In genomic region chr1:50783286-50783685, GRCh38 we compare ENCODE assay signal across 15 cellular contexts.
DNase-seq lines count a peak whose midpoint lies in the region; ATAC-seq and TF ChIP-seq lines count a peak whose summit lies in the region.
"Had no signal": no experiment of that assay in that cellular context is flagged by ENCODE, and none has a peak within 500 bp of the region (broad histone marks: within the 10 kb centered on the region; RNA-seq: fewer than 3 reads in every experiment).

No MANE protein-coding gene starts in this region.

- peaks cover 0 to 9% (median 5%) of the 10 kb centered on the region in 3 donors for H3K36me3 ChIP-seq in skeletal muscle tissue (ENCODE audit: control insufficient read depth in 3 of 3, insufficient read depth in 3 of 3, low read length in 3 of 3)
- peaks cover 14% of the 10 kb centered on the region for H3K36me3 ChIP-seq in right atrium auricular region
- H3K36me3 ChIP-seq: ovary, thyroid gland had no signal

- no peak for TF ChIP-seq CTCF in right atrium auricular region (IDR thresholded peaks at IDR 0.05)

- H3K9ac ChIP-seq in skeletal muscle tissue (ENCODE audit: low read depth in 1 of 3, low read length in 3 of 3) = no peak overlapping the region

- H3K27me3 ChIP-seq in skeletal muscle tissue (ENCODE audit: control insufficient read depth in 3 of 3, insufficient read depth in 3 of 3, low read length in 3 of 3) (no peaks in the 10 kb centered on the region), right atrium auricular region (no peaks in the 10 kb centered on the region)
- H3K27me3 ChIP-seq: gastroesophageal sphincter, ovary, spleen, thyroid gland had no signal

- H3K9me3 ChIP-seq in skeletal muscle tissue (ENCODE audit: control insufficient read depth in 3 of 3, low read length in 3 of 3) = no peaks in the 10 kb centered on the region
- H3K9me3 ChIP-seq in right atrium auricular region = no peaks in the 10 kb centered on the region
- H3K9me3 ChIP-seq: gastroesophageal sphincter, ovary, spleen, thyroid gland had no signal

- peak overlapping the region; percentile 8 to 32 (median 15) for H3K4me3 ChIP-seq in skeletal muscle tissue (ENCODE audit: low read length in 3 of 3)
- H3K4me3 ChIP-seq in right atrium auricular region = peak overlapping the region in 1 of 2 donors; percentile 11
- H3K4me3 ChIP-seq: gastroesophageal sphincter, ovary, thyroid gland had no signal

- peaks cover 0 to 5% (median 0%) of the 10 kb centered on the region in 3 donors for H3K4me1 ChIP-seq in skeletal muscle tissue (ENCODE audit: control insufficient read depth in 3 of 3, insufficient read depth in 3 of 3, low read length in 3 of 3)
- H3K4me1 ChIP-seq in right atrium auricular region = no peaks in the 10 kb centered on the region
- H3K4me1 ChIP-seq: gastroesophageal sphincter had no signal

- no peak for ATAC-seq in esophagus mucosa
- ATAC-seq: gastroesophageal sphincter, left colon had no signal

- H3K27ac ChIP-seq in skeletal muscle tissue (ENCODE audit: low read depth, low read length) = no peak overlapping the region
- H3K27ac ChIP-seq in right atrium auricular region = no peak overlapping the region
- H3K27ac ChIP-seq: gastroesophageal sphincter, ovary, thyroid gland had no signal

- DNase-seq in Daoy (ENCODE audit: low read depth) (peak; percentile 6), NCI-H82 treated with DMSO at 0.1 percent for 48 hours (lab: John Stamatoyannopoulos, UW; ENCODE audit: unreplicated experiment) (peak; percentile 67), fibroblast of peridontal ligament (ENCODE audit: extremely low read depth) (peak; percentile 15), right atrium auricular region (ENCODE audit: low spot score) (no peak)
- no peak for DNase-seq in activated effector memory CD4-positive, alpha-beta T cell treated with anti-CD3 and anti-CD28 coated beads, Interleukin-2, amount 50 U/mL, for 16 hours
- DNase-seq: activated CD8-positive, alpha-beta memory T cell treated with anti-CD3 and anti-CD28 coated beads for 24 hours; CD4-positive, alpha-beta memory T cell; left colon; NCI-H1694 treated with DMSO at 0.1 percent for 48 hours; ovary; spleen had no signal

Comparison
In these comparisons a context has a peak if more than half of its experiments do, and no peak if none do; other contexts are left out.
1. DNase-seq: peak in Daoy (single experiment), NCI-H82 treated with DMSO at 0.1 percent for 48 hours (single experiment) and fibroblast of peridontal ligament (single experiment); none in activated effector memory CD4-positive, alpha-beta T cell treated with anti-CD3 and anti-CD28 coated beads, Interleukin-2, amount 50 U/mL, for 16 hours (single experiment) and right atrium auricular region (single experiment).